14 cellular contexts compared by ENCODE assay signal in the genomic region with DNA sequence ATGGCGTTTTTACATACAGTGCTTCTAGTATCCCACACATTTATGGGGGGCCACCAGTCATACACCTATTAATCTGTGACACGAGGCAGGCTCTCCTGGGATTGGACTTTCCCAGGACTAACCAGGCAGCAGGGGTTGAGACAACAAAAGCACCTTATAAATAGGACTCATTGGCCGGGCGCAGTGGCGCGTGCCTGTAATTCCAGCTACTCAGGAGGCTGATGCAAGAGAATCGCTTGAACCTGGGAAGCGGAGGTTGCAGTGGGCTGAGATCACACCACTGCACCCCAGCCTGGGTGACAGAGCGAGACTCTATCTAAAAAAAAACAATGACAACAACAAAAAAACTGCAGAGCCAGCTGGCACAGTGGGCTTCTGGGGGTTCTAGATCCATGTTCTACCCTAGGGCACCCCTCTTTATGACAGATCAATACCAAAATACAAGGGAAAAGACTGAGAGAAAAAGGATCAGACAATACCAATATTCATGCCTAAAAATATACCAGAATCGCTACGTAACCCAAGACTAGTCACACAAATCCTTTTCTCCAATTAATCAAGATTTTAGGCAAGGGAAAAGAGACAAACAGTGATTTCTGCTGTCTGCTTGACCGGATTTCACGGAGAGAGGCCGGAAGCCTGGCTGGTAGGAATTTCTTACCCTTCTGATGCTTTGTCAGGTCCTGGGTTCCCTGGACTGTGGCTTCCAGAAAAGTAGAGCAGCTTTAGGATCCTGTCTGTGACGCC.
"Had no signal": no experiment of that assay in that cellular context is flagged by ENCODE, and none has a peak within 500 bp of the region (broad histone marks: within the 10 kb centered on the region; RNA-seq: fewer than 3 reads in every experiment).

No MANE protein-coding gene starts in this region.

- H3K9me3 ChIP-seq: gastrocnemius medialis, neutrophil, uterus had no signal

- ATAC-seq: esophagus mucosa; gastrocnemius medialis; left lobe of liver; natural killer cell treated with Interleukin-12 subunit alpha and Interleukin-12 subunit beta and Interleukin-15 and Interleukin-18, amount 100 ng/mL, for 72 hours had no signal

- DNase-seq: effector memory CD4-positive, alpha-beta T cell; gastrocnemius medialis; islet precursor cell; posterior cingulate gyrus; small intestine; stimulated activated CD4-positive, alpha-beta T cell treated with anti-CD3 and anti-CD28 coated beads, Interleukin-12 subunit alpha, Interleukin-12 subunit beta, amount 100 ng/mL, for 4 hours; stimulated activated naive CD4-positive, alpha-beta T cell treated with Interleukin-2 at 50 U/mL for 16 hours; trophoblast cell; uterus had no signal

- H3K27ac ChIP-seq: gastrocnemius medialis, neutrophil, uterus had no signal

- H3K36me3 Mint-ChIP-seq: mesothelial cell of epicardium; natural killer cell treated with Interleukin-12 subunit alpha and Interleukin-12 subunit beta and Interleukin-15 and Interleukin-18, amount 100 ng/mL, for 72 hours had no signal

- H3K4me3 ChIP-seq: gastrocnemius medialis, uterus had no signal

- H3K27me3 ChIP-seq: gastrocnemius medialis, neutrophil, uterus had no signal

- H3K27me3 Mint-ChIP-seq: natural killer cell treated with Interleukin-12 subunit alpha and Interleukin-12 subunit beta and Interleukin-15 and Interleukin-18, amount 100 ng/mL, for 72 hours had no signal

- H3K9me3 Mint-ChIP-seq: mesothelial cell of epicardium; natural killer cell treated with Interleukin-12 subunit alpha and Interleukin-12 subunit beta and Interleukin-15 and Interleukin-18, amount 100 ng/mL, for 72 hours had no signal

- H3K36me3 ChIP-seq: gastrocnemius medialis, neutrophil, uterus had no signal

- H3K27ac Mint-ChIP-seq: mesothelial cell of epicardium; natural killer cell treated with Interleukin-12 subunit alpha and Interleukin-12 subunit beta and Interleukin-15 and Interleukin-18, amount 100 ng/mL, for 72 hours had no signal

- H3K4me1 Mint-ChIP-seq: mesothelial cell of epicardium had no signal

- H3K4me1 ChIP-seq: gastrocnemius medialis, uterus had no signal

- H3K4me3 Mint-ChIP-seq: mesothelial cell of epicardium; natural killer cell treated with Interleukin-12 subunit alpha and Interleukin-12 subunit beta and Interleukin-15 and Interleukin-18, amount 100 ng/mL, for 72 hours had no signal
